ENCODE assay signal across 34 cellular contexts in the genomic region with DNA sequence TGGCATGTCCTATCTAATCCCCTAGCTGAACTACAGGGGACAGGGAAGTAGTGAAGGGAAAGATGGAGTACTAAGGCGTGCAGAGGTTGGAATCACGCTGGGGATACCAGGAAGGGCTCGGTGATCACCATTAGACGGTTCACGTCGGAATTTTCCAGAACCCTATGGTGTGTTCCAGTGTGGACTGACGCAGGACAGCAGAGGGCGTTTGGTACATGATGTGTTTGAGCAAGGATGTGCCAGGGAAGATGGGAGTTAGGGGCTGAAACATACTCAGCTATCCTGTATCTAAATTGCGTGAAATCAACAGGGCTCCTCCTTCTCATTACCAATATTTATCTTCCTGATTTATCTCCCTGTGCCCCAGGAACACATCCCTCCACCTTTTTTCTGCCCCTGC. TPM values are rescaled to one million over a fixed set of nuclear protein-coding genes. Genes with fewer than 3 reads are reported as not detected.
DNase-seq lines count a peak whose midpoint lies in the region; ATAC-seq, FAIRE-seq and TF ChIP-seq lines count a peak whose summit lies in the region.
"Had no signal": no experiment of that assay in that cellular context is flagged by ENCODE, and none has a peak within 500 bp of the region (broad histone marks: within the 10 kb centered on the region; RNA-seq: fewer than 3 reads in every experiment).

No MANE protein-coding gene starts in this region.

- no peaks in the 10 kb centered on the region for H3K79me2 ChIP-seq in astrocyte (ENCODE audit: insufficient read depth, low read length)
- H3K79me2 ChIP-seq: hepatocyte had no signal

- H3K27me3 ChIP-seq in astrocyte (ENCODE audit: insufficient read depth, low read length): no peaks in the 10 kb centered on the region
- H3K27me3 ChIP-seq: hepatocyte, testis, uterus had no signal

- no peaks in the 10 kb centered on the region for H3K9me3 Mint-ChIP-seq in astrocyte (ENCODE audit: unreplicated experiment)
- no peaks in the 10 kb centered on the region for H3K9me3 Mint-ChIP-seq in memory B cell
- H3K9me3 Mint-ChIP-seq: activated CD8-positive, alpha-beta T cell treated with anti-CD3 and anti-CD28 coated beads for 36 hours; GM23338; immature natural killer cell; T-helper 2 cell treated with Interferon-gamma antibody and Interleukin-4, amounts not matched to agents 5 μg/mL and 100 μg/mL, for 36 hours had no signal

- H4K20me1 ChIP-seq in astrocyte (ENCODE audit: insufficient read depth, low read length): no peaks in the 10 kb centered on the region

- H3K36me3 Mint-ChIP-seq in astrocyte (ENCODE audit: low read depth, unreplicated experiment): peaks cover 4% of the 10 kb centered on the region
- peaks cover 4% of the 10 kb centered on the region for H3K36me3 Mint-ChIP-seq in memory B cell

- H3K4me1 ChIP-seq in astrocyte (ENCODE audit: insufficient read depth, low read length): peaks cover 3% of the 10 kb centered on the region
- H3K4me1 ChIP-seq: BLaER1 treated with 17β-estradiol and CSF1 and Interleukin-3, amounts not matched to agents 10 nM and 100 nM; breast epithelium; testis; uterus had no signal

- DNase-seq in AG10803 (ENCODE audit: low read depth) (no peak), astrocyte (ENCODE audit: low read depth) (no peak), memory B cell (ENCODE audit: low spot score in 2 of 2) (no peak), COLO668 (lab: John Stamatoyannopoulos, UW; ENCODE audit: unreplicated experiment) (no peak), AG08396 (ENCODE audit: low spot score) (no peak)
- DNase-seq: ACHN; activated CD4-positive, CD25-positive, alpha-beta regulatory T cell treated with anti-CD3 and anti-CD28 coated beads, Interleukin-2, amount 50 U/mL, for 72 hours; activated CD8-positive, alpha-beta memory T cell treated with anti-CD3 and anti-CD28 coated beads, Interleukin-2, amount 50 U/mL, for 48 hours; activated CD8-positive, alpha-beta T cell treated with anti-CD3 and anti-CD28 coated beads for 36 hours; activated naive CD4-positive, alpha-beta T cell treated with anti-CD3 and anti-CD28 coated beads, Interleukin-2, amount 50 U/mL, for 16 hours; DMS79 treated with DMSO at 0.1 percent for 48 hours; immature natural killer cell; left cardiac atrium; NCI-H2029; NCI-H526 treated with DMSO at 0.1 percent for 48 hours; nephron progenitor cell; SHP77 treated with DMSO at 0.1 percent for 48 hours; small intestine; stimulated activated naive CD4-positive, alpha-beta T cell; testis; uterus had no signal

- no peak overlapping the region for H3K27ac ChIP-seq in astrocyte (ENCODE audit: low read depth, low read length)
- H3K27ac ChIP-seq: BLaER1 treated with 17β-estradiol and CSF1 and Interleukin-3, amounts not matched to agents 10 nM and 100 nM; breast epithelium; hepatocyte; testis; uterus had no signal

- peak; percentile 73 for FAIRE-seq in astrocyte (lab: Jason Lieb, UNC)
- FAIRE-seq: small intestine had no signal

- 0 out of 2 replicates have a peak, but pooled peaks have one; percentile 12 for TF ChIP-seq CTCF in AG10803 (conservative IDR thresholded peaks at IDR 0.05; ENCODE audit: low read length)
- peak; percentile 24 for TF ChIP-seq CTCF in GM12873 (IDR thresholded peaks at IDR 0.05; ENCODE audit: insufficient read depth, low read depth, low read length, missing control alignments)
- TF ChIP-seq CTCF in astrocyte (IDR thresholded peaks at IDR 0.05; ENCODE audit: insufficient read depth, low read depth, low read length): no peak

- no peak overlapping the region for H3K4me2 ChIP-seq in astrocyte (ENCODE audit: low read length)
- H3K4me2 ChIP-seq: BLaER1 treated with 17β-estradiol and CSF1 and Interleukin-3, amounts not matched to agents 10 nM and 100 nM; GM23338; hepatocyte had no signal

- ATAC-seq in memory B cell (ENCODE audit: low read depth): no peak
- no peak for ATAC-seq in HG02840 (IDR thresholded peaks at IDR 0.05; ENCODE audit: low FRiP score, unreplicated experiment)
- ATAC-seq in HG02623 (IDR thresholded peaks at IDR 0.05; ENCODE audit: unreplicated experiment): no peak
- ATAC-seq: activated CD8-positive, alpha-beta T cell treated with anti-CD3 and anti-CD28 coated beads for 36 hours; GM23338; left cardiac atrium had no signal

- H3K27ac Mint-ChIP-seq in astrocyte (ENCODE audit: unreplicated experiment) (no peak overlapping the region), memory B cell (peak overlapping the region; percentile 47)
- H3K27ac Mint-ChIP-seq: activated CD8-positive, alpha-beta T cell treated with anti-CD3 and anti-CD28 coated beads for 36 hours; GM23338; immature natural killer cell; nephron progenitor cell; T-helper 2 cell treated with Interferon-gamma antibody and Interleukin-4, amounts not matched to agents 5 μg/mL and 100 μg/mL, for 36 hours had no signal

- no peaks in the 10 kb centered on the region for H3K36me3 ChIP-seq in astrocyte (ENCODE audit: insufficient read depth, low read length)
- H3K36me3 ChIP-seq: breast epithelium, uterus had no signal

- H3K4me3 ChIP-seq in AG10803 (ENCODE audit: low read length) (no peak overlapping the region), astrocyte (ENCODE audit: insufficient read depth, low read depth, low read length) (no peak overlapping the region)
- H3K4me3 ChIP-seq: BLaER1 treated with 17β-estradiol and CSF1 and Interleukin-3, amounts not matched to agents 10 nM and 100 nM; breast epithelium; GM23338; hepatocyte; lung; testis; uterus had no signal

- no peak overlapping the region for H3K9ac ChIP-seq in astrocyte (ENCODE audit: low read length)
- H3K9ac ChIP-seq: BLaER1 treated with 17β-estradiol and CSF1 and Interleukin-3, amounts not matched to agents 10 nM and 100 nM had no signal

- H3K27me3 Mint-ChIP-seq in astrocyte (ENCODE audit: low read depth, unreplicated experiment): peaks cover 5% of the 10 kb centered on the region
- H3K27me3 Mint-ChIP-seq in memory B cell: no peaks in the 10 kb centered on the region
- H3K27me3 Mint-ChIP-seq: activated CD8-positive, alpha-beta T cell treated with anti-CD3 and anti-CD28 coated beads for 36 hours had no signal

- H3K4me3 Mint-ChIP-seq in astrocyte (ENCODE audit: unreplicated experiment) (no peak overlapping the region), memory B cell (no peak overlapping the region)
- H3K4me3 Mint-ChIP-seq: activated CD8-positive, alpha-beta T cell treated with anti-CD3 and anti-CD28 coated beads for 36 hours; GM23338; immature natural killer cell; nephron progenitor cell; T-helper 2 cell treated with Interferon-gamma antibody and Interleukin-4, amounts not matched to agents 5 μg/mL and 100 μg/mL, for 36 hours had no signal

- no peaks in the 10 kb centered on the region for H3K9me3 ChIP-seq in astrocyte (ENCODE audit: insufficient read depth, low read depth, low read length)
- H3K9me3 ChIP-seq: BLaER1 treated with 17β-estradiol and CSF1 and Interleukin-3, amounts not matched to agents 10 nM and 100 nM; breast epithelium; testis; uterus had no signal

- no peak overlapping the region for H2AFZ ChIP-seq in astrocyte (ENCODE audit: low read depth, low read length)
- H2AFZ ChIP-seq: GM23338, hepatocyte had no signal

- H3K4me1 Mint-ChIP-seq in astrocyte (ENCODE audit: low read depth, unreplicated experiment) (peaks cover 13% of the 10 kb centered on the region), memory B cell (peaks cover 7% of the 10 kb centered on the region)
- H3K4me1 Mint-ChIP-seq: GM23338, immature natural killer cell, nephron progenitor cell had no signal

RNA-seq across cellular contexts. Expression of gene PRPS2, which starts 33.7 kb away (rescaled TPM):
- 11.8 and 12.6 TPM in 2 replicates for total RNA-seq in astrocyte

RNA-seq across cellular contexts. Expression of gene TLR7, which starts 41.9 kb away (rescaled TPM):
- total RNA-seq in astrocyte: 0.07 TPM in 1 of 2 replicates, not detected in the other
- total RNA-seq: chondrocyte, fibroblast of lung, GM23338, osteocyte, renal cortical epithelial cell had no signal
